1 cellular context compared by ENCODE assay signal in genomic region chr16:30000768-30001631, GRCh38.
TF ChIP-seq lines count a peak whose summit lies in the region.

No MANE protein-coding gene starts in this region.

TF ChIP-seq in HepG2, 621 proteins besides CTCF, POLR2A, EP300 and RAD21:
- no peak for TF ChIP-seq GZF1 (CRISPR knock-in tag; IDR thresholded peaks at IDR 0.05)
- TF ChIP-seq AGO2 (optimal IDR thresholded peaks at IDR 0.05; ENCODE audit: low read depth, low read length): peak; percentile 60
- TF ChIP-seq PCBP1 (IDR thresholded peaks at IDR 0.05; ENCODE audit: borderline replicate concordance, low read depth, low read length): peak; percentile 76; the same call in 1 of the 2 replicates
